In the genomic region with DNA sequence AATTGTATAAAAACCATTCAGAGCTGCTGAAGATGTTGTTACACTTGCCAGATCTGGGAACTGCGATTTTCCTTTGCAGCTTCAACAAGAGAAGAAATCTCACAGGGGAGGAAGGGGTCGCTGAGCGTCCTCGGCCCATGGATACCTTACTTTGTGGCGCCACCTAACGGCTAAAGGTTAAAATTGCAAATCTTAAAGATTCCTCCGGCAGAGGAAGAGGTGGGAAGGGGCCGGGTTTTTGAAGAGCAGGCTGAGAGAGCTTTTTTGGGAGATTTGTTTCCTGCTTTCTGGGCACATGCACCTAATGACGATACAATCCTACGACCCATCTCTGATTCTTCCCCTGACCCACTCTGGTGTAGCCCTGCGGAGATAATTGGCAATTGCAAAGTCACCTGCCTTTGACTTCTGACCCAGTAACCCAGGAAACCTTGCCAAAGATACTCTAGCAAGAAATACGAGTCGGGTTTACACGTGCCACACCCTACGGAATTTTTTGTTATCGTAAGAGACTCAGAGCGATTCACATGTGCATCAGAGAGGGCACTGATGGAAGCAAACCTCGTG, we compare ENCODE assay signal across 8 cellular contexts. TPM values are rescaled to one million over a fixed set of nuclear protein-coding genes. Genes with fewer than 3 reads are reported as not detected.
DNase-seq lines count a peak whose midpoint lies in the region; ATAC-seq and TF ChIP-seq lines count a peak whose summit lies in the region.

No MANE protein-coding gene starts in this region.

- WGBS in right lobe of liver (ENCODE audit: insufficient coverage, low coverage, low lambda C conversion rate, missing lambda C conversion rate) = 3% methylated on average over 17 of the region's 18 CpGs
- WGBS in upper lobe of left lung, 2 donors = 3 to 4% methylated on average over 13 to 18 of the region's 18 CpGs

- TF ChIP-seq CTCF in HL-60 (IDR thresholded peaks at IDR 0.05; ENCODE audit: insufficient read depth, low read length) (peak; percentile 38), cardiac fibroblast (IDR thresholded peaks at IDR 0.05; ENCODE audit: low read depth, low read length) (peak; percentile 65), right lobe of liver (IDR thresholded peaks at IDR 0.05) (peak; percentile 35 to 68 (median 57)), upper lobe of left lung (IDR thresholded peaks at IDR 0.05) (peak in 5 of 6 experiments; percentile 36 to 51 (median 38))

- H3K27me3 ChIP-seq in HL-60 (ENCODE audit: insufficient read depth, poor library complexity, severe bottlenecking) (no peaks in the 10 kb centered on the region), right lobe of liver (no peaks in the 10 kb centered on the region), upper lobe of left lung (no peaks in the 10 kb centered on the region)

- H3K36me3 ChIP-seq in right lobe of liver (no peaks in the 10 kb centered on the region), upper lobe of left lung (no peaks in the 10 kb centered on the region)

- DNase-seq in DMS 273 treated with DMSO at 0.1 percent for 48 hours (lab: John Stamatoyannopoulos, UW) (peak; percentile 31), HL-60 (ENCODE audit: low read depth in 1 of 2, low spot score in 1 of 2) (peak in 1 of 2 experiments; percentile 8), RKO (ENCODE audit: low spot score) (peak; percentile 47), cardiac fibroblast (ENCODE audit: low read depth in 2 of 2) (peak; percentile 18 to 39), right lobe of liver (no peak), upper lobe of left lung (no peak), T-helper 9 cell (no peak)

- H3K4me3 ChIP-seq in HL-60 (replicated peaks; ENCODE audit: insufficient read depth, low read length) = no peak overlapping the region
- H3K4me3 ChIP-seq in cardiac fibroblast (replicated peaks in 1 of 2; ENCODE audit: low read depth in 2 of 2, low read length in 2 of 2) = peak overlapping the region in 1 of 2 donors; percentile 21
- no peak overlapping the region for H3K4me3 ChIP-seq in right lobe of liver
- H3K4me3 ChIP-seq in upper lobe of left lung = peak overlapping the region in 2 of 4 donors; percentile 15 to 17

- no peak for TF ChIP-seq EP300 in upper lobe of left lung (IDR thresholded peaks at IDR 0.05)

- intact Hi-C loops in right lobe of liver (cut with DNase I) = no loop called here

- peak in 3 of 4 donors; percentile 35 to 47 (median 45) for ATAC-seq in right lobe of liver
- ATAC-seq in upper lobe of left lung (ENCODE audit: low FRiP score in 2 of 2) = peak in 1 of 2 donors; percentile 38
- no peak for ATAC-seq in GM21528 (IDR thresholded peaks at IDR 0.05; ENCODE audit: low FRiP score, unreplicated experiment)

- H3K4me1 ChIP-seq in right lobe of liver (peaks cover 0 to 6% (median 0%) of the 10 kb centered on the region in 4 donors), upper lobe of left lung (peaks cover 5 to 10% (median 9%) of the 10 kb centered on the region in 4 donors)

- H3K9me3 ChIP-seq in right lobe of liver (no peaks in the 10 kb centered on the region), upper lobe of left lung (no peaks in the 10 kb centered on the region)

- TF ChIP-seq POLR2A in right lobe of liver (IDR thresholded peaks at IDR 0.05) = no peak
- TF ChIP-seq POLR2A in upper lobe of left lung (IDR thresholded peaks at IDR 0.05) = no peak

- H3K27ac ChIP-seq in HL-60 (replicated peaks) = no peak overlapping the region
- H3K27ac ChIP-seq in right lobe of liver = no peak overlapping the region
- H3K27ac ChIP-seq in upper lobe of left lung = no peak overlapping the region

RNA-seq across cellular contexts. Expression of gene CHRNA7, which starts 55.4 kb away (rescaled TPM):
- under 1 TPM in 2 of 6 experiments, not detected in 4; 0.35 to 0.39 TPM for total RNA-seq in right lobe of liver
- total RNA-seq in upper lobe of left lung = 1 to 10 TPM; 1.1 to 5.2 (median 1.7) TPM

Comparison
In these comparisons a context has a peak if more than half of its experiments do, and no peak if none do; other contexts are left out.
1. DNase-seq: peak in DMS 273 treated with DMSO at 0.1 percent for 48 hours (single experiment), RKO (single experiment) and cardiac fibroblast (2 of 2); none in right lobe of liver (0 of 3), upper lobe of left lung (0 of 2) and T-helper 9 cell (single experiment).
2. Peak in every context shown above with its lines, with median percentiles within 50 percentile points of each other: CTCF ChIP-seq.